In the genomic region with DNA sequence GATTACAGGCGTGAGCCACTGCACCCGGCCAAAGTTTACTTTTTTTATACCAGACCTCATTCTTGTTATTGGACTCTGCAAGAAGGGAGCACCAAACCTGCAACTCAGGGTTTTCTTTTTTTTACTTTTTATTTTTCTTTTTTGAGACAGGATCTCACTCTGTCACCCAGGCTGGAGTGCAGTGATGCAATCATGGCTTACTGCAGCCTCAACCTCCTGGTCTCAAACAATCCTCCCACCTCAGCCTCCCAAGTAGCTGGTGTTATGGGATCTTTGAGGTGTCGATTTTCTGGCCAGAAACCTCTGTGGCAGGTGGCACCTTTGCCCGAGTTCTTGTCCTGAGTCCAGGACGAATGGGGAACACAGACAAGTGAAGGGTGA, we compare ENCODE assay signal across 21 cellular contexts. TPM values are rescaled to one million over a fixed set of nuclear protein-coding genes. Genes with fewer than 3 reads are reported as not detected.
DNase-seq lines count a peak whose midpoint lies in the region; ATAC-seq, FAIRE-seq and TF ChIP-seq lines count a peak whose summit lies in the region.
"Had no signal": no experiment of that assay in that cellular context is flagged by ENCODE, and none has a peak within 500 bp of the region (broad histone marks: within the 10 kb centered on the region; RNA-seq: fewer than 3 reads in every experiment).

No MANE protein-coding gene starts in this region.

- TF ChIP-seq EP300 in HepG2 (IDR thresholded peaks at IDR 0.05; ENCODE audit: low read depth in 2 of 2, low read length in 2 of 2) (no peak), HepG2 (CRISPR knock-in tag; IDR thresholded peaks at IDR 0.05; ENCODE audit: borderline replicate concordance) (no peak)

- H2BK5ac ChIP-seq in neuronal stem cell (ENCODE audit: low read length) = no peak overlapping the region

- no peaks in the 10 kb centered on the region for H3K9me2 ChIP-seq in Karpas-422 (replicated peaks; ENCODE audit: insufficient read depth, low read length)

- H3K4me2 ChIP-seq in HepG2 (ENCODE audit: low read depth, low read length) (peak overlapping the region; percentile 90), Karpas-422 (ENCODE audit: low read depth, low read length, poor library complexity, severe bottlenecking) (no peak overlapping the region), neuronal stem cell (ENCODE audit: insufficient read depth, low read length, poor library complexity, severe bottlenecking) (no peak overlapping the region)
- H3K4me2 ChIP-seq: A549; BLaER1 treated with 17β-estradiol and CSF1 and Interleukin-3, amounts not matched to agents 10 nM and 100 nM had no signal

- H3K27ac ChIP-seq in HepG2 (ENCODE audit: extremely low read length, insufficient read depth, low read length) (peak overlapping the region; percentile 84), right lobe of liver (no peak overlapping the region), Karpas-422 (ENCODE audit: low read length) (no peak overlapping the region), neuronal stem cell (replicated peaks; ENCODE audit: low read length) (no peak overlapping the region)
- H3K27ac ChIP-seq: 22Rv1; A549; BLaER1 treated with 17β-estradiol and CSF1 and Interleukin-3, amounts not matched to agents 10 nM and 100 nM; C4-2B had no signal

- no peak overlapping the region for H2AFZ ChIP-seq in HepG2 (ENCODE audit: low read length)
- H2AFZ ChIP-seq in Karpas-422 (ENCODE audit: low read length) = peak overlapping the region; percentile 60; the same call in 1 of the 2 replicates
- H2AFZ ChIP-seq in neuronal stem cell (ENCODE audit: low read length) = peak overlapping the region; percentile 34

- peaks cover 7% of the 10 kb centered on the region for H3K79me1 ChIP-seq in neuronal stem cell (ENCODE audit: low read depth, low read length)

- POLR2A ChIA-PET in HepG2 (lab: Yijun Ruan, JAX) = interaction anchor here (0.9 to 1.3 kb wide), 8 partner anchors 9 to 881 kb away, joined by 3 to 16 read pairs (median 4); partner anchors contain the start of genes ISCU and SART3

- no peak overlapping the region for H4K8ac ChIP-seq in neuronal stem cell (ENCODE audit: low read depth, low read length)

- in situ Hi-C loops in HepG2 (cut with HindIII; ENCODE audit: extremely low pct_ligation_motif_present, low pct_unique_long_range_greater_than_20kb) = no loop called here

- peaks cover 8% of the 10 kb centered on the region for H3K79me2 ChIP-seq in HepG2 (ENCODE audit: insufficient read depth, low read length)
- H3K79me2 ChIP-seq in Karpas-422 (ENCODE audit: low read length) = peaks cover 9% of the 10 kb centered on the region

- no peak overlapping the region for H4K91ac ChIP-seq in neuronal stem cell (ENCODE audit: low read depth, low read length, poor library complexity)

- H3K23ac ChIP-seq in neuronal stem cell (ENCODE audit: low read depth, low read length, poor library complexity) = no peak overlapping the region

- DNase-seq in HepG2 (ENCODE audit: low spot score) = no peak
- DNase-seq in right lobe of liver = no peak
- no peak for DNase-seq in Karpas-422
- DNase-seq in neuronal stem cell (ENCODE audit: low spot score) = no peak
- no peak for DNase-seq in Ammon's horn (ENCODE audit: low spot score)
- no peak for DNase-seq in hepatic stellate cell (ENCODE audit: low spot score)
- DNase-seq: AML-193; Caco-2; Calu3; CD4-positive, alpha-beta T cell; CD8-positive, alpha-beta T cell; DMS79 treated with DMSO at 0.1 percent for 48 hours; GF-D8 had no signal

- no peak for TF ChIP-seq CTCF in HepG2 (CRISPR knock-in tag; IDR thresholded peaks at IDR 0.05)
- no peak for TF ChIP-seq CTCF in right lobe of liver (IDR thresholded peaks at IDR 0.05)

- BruUV-seq in HepG2 (replicated peaks; lab: Mats Ljungman, UMichigan) = no TSS peak

- intact Hi-C loops in HepG2 (cut with micrococcal nuclease; ENCODE audit: unreplicated experiment) = no loop called here
- intact Hi-C loops in right lobe of liver (cut with DNase I) = no loop called here

- no peaks in the 10 kb centered on the region for H4K20me1 ChIP-seq in HepG2 (ENCODE audit: insufficient read depth, low read length)
- no peaks in the 10 kb centered on the region for H4K20me1 ChIP-seq in Karpas-422 (ENCODE audit: insufficient read depth, low read depth, low read length)
- H4K20me1 ChIP-seq: BLaER1 treated with 17β-estradiol and CSF1 and Interleukin-3, amounts not matched to agents 10 nM and 100 nM had no signal

- H3K18ac ChIP-seq in neuronal stem cell (ENCODE audit: low read length) = no peak overlapping the region

- no peak for TF ChIP-seq POLR2A in HepG2 (IDR thresholded peaks at IDR 0.05; ENCODE audit: insufficient read depth in 1 of 2, low read depth in 2 of 2, low read length in 2 of 2)
- TF ChIP-seq POLR2A in right lobe of liver (IDR thresholded peaks at IDR 0.05) = no peak

- H2BK12ac ChIP-seq in neuronal stem cell (ENCODE audit: low read length) = no peak overlapping the region

- H2BK120ac ChIP-seq in neuronal stem cell (ENCODE audit: low read depth, low read length) = no peak overlapping the region

- no peak for FAIRE-seq in HepG2 (lab: Jason Lieb, UNC)
- FAIRE-seq: A549, D721Med, G401.6, GM12891, GM19239 had no signal

- ATAC-seq in HepG2 = no peak
- ATAC-seq in right lobe of liver = no peak
- ATAC-seq: A549; CD8-positive, alpha-beta T cell had no signal

- no peak overlapping the region for H2BK15ac ChIP-seq in neuronal stem cell (ENCODE audit: low read length)

- H3K27me3 ChIP-seq in HepG2 (ENCODE audit: control insufficient read depth in 1 of 2, insufficient read depth in 2 of 2, low read length in 2 of 2) (peaks cover 0 to 27% of the 10 kb centered on the region in 2 experiments; a peak in 4 of 5 replicates), right lobe of liver (no peaks in the 10 kb centered on the region), Karpas-422 (ENCODE audit: low read length) (no peaks in the 10 kb centered on the region), neuronal stem cell (ENCODE audit: control insufficient read depth in 3 of 3, insufficient read depth in 3 of 3, low read depth in 1 of 3, low read length in 3 of 3) (peaks cover 0 to 43% (median 0%) of the 10 kb centered on the region in 3 experiments)
- H3K27me3 ChIP-seq: BLaER1 treated with 17β-estradiol and CSF1 and Interleukin-3, amounts not matched to agents 10 nM and 100 nM had no signal

- peak overlapping the region in 2 of 3 experiments; percentile 27 to 72; a peak in 3 of 6 replicates for H3K4me3 ChIP-seq in HepG2 (replicated peaks in 1 of 3; ENCODE audit: insufficient read depth in 1 of 3, low read depth in 2 of 3, low read length in 3 of 3)
- H3K4me3 ChIP-seq in right lobe of liver = no peak overlapping the region
- no peak overlapping the region for H3K4me3 ChIP-seq in Karpas-422 (ENCODE audit: low read length)
- H3K4me3 ChIP-seq in neuronal stem cell (ENCODE audit: low read length in 2 of 2) = no peak overlapping the region
- H3K4me3 ChIP-seq: A549; BLaER1 treated with 17β-estradiol and CSF1 and Interleukin-3, amounts not matched to agents 10 nM and 100 nM had no signal

- H3K4me1 ChIP-seq in HepG2 (ENCODE audit: insufficient read depth, low read length) = peaks cover 43% of the 10 kb centered on the region
- H3K4me1 ChIP-seq in right lobe of liver = peaks cover 0 to 6% (median 0%) of the 10 kb centered on the region in 4 donors
- H3K4me1 ChIP-seq in Karpas-422 (ENCODE audit: low read length) = peaks cover 12% of the 10 kb centered on the region
- H3K4me1 ChIP-seq in neuronal stem cell (ENCODE audit: control insufficient read depth in 2 of 2, insufficient read depth in 1 of 2, low read depth in 1 of 2, low read length in 2 of 2) = peaks cover 3 to 8% of the 10 kb centered on the region in 2 donors

- H2AK5ac ChIP-seq in neuronal stem cell (ENCODE audit: low read depth, low read length) = no peak overlapping the region

- no peak overlapping the region for H3K4ac ChIP-seq in neuronal stem cell (ENCODE audit: low read length)

- H3K36me3 ChIP-seq in HepG2 (replicated peaks in 1 of 2; ENCODE audit: control insufficient read depth in 1 of 2, insufficient read depth in 2 of 2, low read length in 2 of 2) (no peaks in the 10 kb centered on the region), right lobe of liver (no peaks in the 10 kb centered on the region), Karpas-422 (ENCODE audit: insufficient read depth, low read length) (no peaks in the 10 kb centered on the region), neuronal stem cell (replicated peaks in 1 of 2; ENCODE audit: control insufficient read depth in 2 of 2, insufficient read depth in 2 of 2, low read length in 2 of 2) (no peaks in the 10 kb centered on the region)
- H3K36me3 ChIP-seq: BLaER1 treated with 17β-estradiol and CSF1 and Interleukin-3, amounts not matched to agents 10 nM and 100 nM had no signal

- H3K14ac ChIP-seq in neuronal stem cell (ENCODE audit: low read length) = no peak overlapping the region

- CTCF ChIA-PET in HepG2 (lab: Yijun Ruan, JAX; ENCODE audit: low intra/inter-chr PET ratio, low total read pairs) = no interaction called here

- no peak for TF ChIP-seq RAD21 in HepG2 (CRISPR knock-in tag; IDR thresholded peaks at IDR 0.05)

- WGBS in HepG2 (ENCODE audit: low lambda C conversion rate) = 6% methylated on average over 5 of the region's 5 CpGs
- 43% methylated on average over 4 of the region's 5 CpGs for WGBS in right lobe of liver (ENCODE audit: insufficient coverage, low coverage, low lambda C conversion rate, missing lambda C conversion rate)
- no CpG with 5 or more reads among the region's 5 CpGs for WGBS in neuronal stem cell (ENCODE audit: extremely low coverage in 2 of 2, insufficient read length in 2 of 2, insufficient replicate concordance in 1 of 2), 2 donors

- peak overlapping the region; percentile 67; the same call in 1 of the 2 replicates for H3K9ac ChIP-seq in HepG2 (ENCODE audit: insufficient read depth, low read depth, low read length)
- H3K9ac ChIP-seq in Karpas-422 (ENCODE audit: low read length) = no peak overlapping the region
- no peak overlapping the region for H3K9ac ChIP-seq in neuronal stem cell (ENCODE audit: low read depth, low read length, poor library complexity)
- H3K9ac ChIP-seq: BLaER1 treated with 17β-estradiol and CSF1 and Interleukin-3, amounts not matched to agents 10 nM and 100 nM had no signal

- H3K9me3 ChIP-seq in HepG2 (ENCODE audit: low read length) (no peaks in the 10 kb centered on the region), right lobe of liver (no peaks in the 10 kb centered on the region), Karpas-422 (ENCODE audit: low read length) (no peaks in the 10 kb centered on the region), neuronal stem cell (replicated peaks in 1 of 2; ENCODE audit: control insufficient read depth in 2 of 2, insufficient read depth in 1 of 2, low read depth in 1 of 2, low read length in 2 of 2) (no peaks in the 10 kb centered on the region)
- H3K9me3 ChIP-seq: A549; BLaER1 treated with 17β-estradiol and CSF1 and Interleukin-3, amounts not matched to agents 10 nM and 100 nM; Caco-2 had no signal

RNA-seq across cellular contexts. Expression of gene PWP1, which starts 4.2 kb away (rescaled TPM):
- 70.2 and 123 TPM in 2 replicates for total RNA-seq in HepG2 (2016; rRNA removed; fragmentation: Illumina TruSeq; extraction: Trizol)
- total RNA-seq in HepG2 (2016; cell fraction: cytosol; rRNA removed; fragmentation: Illumina TruSeq; extraction: Trizol; ENCODE audit: low read depth) = 8.8 and 9.3 TPM in 2 replicates
- 72.3 and 120 TPM in 2 replicates for total RNA-seq in HepG2 (2016; cell fraction: insoluble cytoplasmic fraction; rRNA removed; fragmentation: Illumina TruSeq; extraction: Trizol)
- 19.5 and 24.8 TPM in 2 replicates for total RNA-seq in HepG2 (2016; cell fraction: membrane; rRNA removed; fragmentation: Illumina TruSeq; extraction: Trizol)
- 30.4 and 38.7 TPM in 2 replicates for total RNA-seq in HepG2 (2016; cell fraction: nucleus; rRNA removed; fragmentation: Illumina TruSeq; extraction: Trizol)
- polyA plus RNA-seq in HepG2 (2011; rRNA removed) = 41.5 and 65.9 TPM in 2 replicates
- 91.4 and 116 TPM in 2 replicates for polyA plus RNA-seq in HepG2 (2011; cell fraction: cytosol; rRNA removed)
- 69.5 and 74.4 TPM in 2 replicates for polyA plus RNA-seq in HepG2 (2011; cell fraction: nucleus; rRNA removed)
- 41.8 and 49.2 TPM in 2 replicates for polyA plus RNA-seq in HepG2 (2012)
- 5.8 and 6.8 TPM in 2 replicates for polyA plus RNA-seq in HepG2 (2016; cell fraction: cytosol; fragmentation: Illumina TruSeq; extraction: Trizol; ENCODE audit: low read depth)
- 109 and 113 TPM in 2 replicates for polyA plus RNA-seq in HepG2 (2016; cell fraction: insoluble cytoplasmic fraction; fragmentation: Illumina TruSeq; extraction: Trizol; ENCODE audit: low read depth)
- polyA plus RNA-seq in HepG2 (2016; cell fraction: membrane; fragmentation: Illumina TruSeq; extraction: Trizol; ENCODE audit: low read depth) = 13.3 and 14.4 TPM in 2 replicates
- polyA plus RNA-seq in HepG2 (2016; cell fraction: nucleus; fragmentation: Illumina TruSeq; extraction: Trizol; ENCODE audit: insufficient read depth, low read depth) = 50.1 and 55.0 TPM in 2 replicates
- 25.9 and 26.0 TPM in 2 replicates for polyA minus RNA-seq in HepG2 (2011; rRNA and poly(A)+ RNA removed; ENCODE audit: low replicate concordance)
- 25.7 and 29.7 TPM in 2 replicates for polyA minus RNA-seq in HepG2 (2011; cell fraction: cytosol; rRNA and poly(A)+ RNA removed)
- polyA minus RNA-seq in HepG2 (2011; cell fraction: nucleus; rRNA and poly(A)+ RNA removed) = 43.4 and 44.1 TPM in 2 replicates
- 10 to 100 TPM; 10.1 to 47.3 (median 16.6) TPM for total RNA-seq in right lobe of liver
- 37.4 and 43.1 TPM in 2 replicates for total RNA-seq in Karpas-422 (2014; rRNA removed; shearing (Covaris generic); ENCODE audit: low replicate concordance)
- 49.5 TPM for polyA plus RNA-seq in neuronal stem cell (2013, experiment 1 of 2)
- polyA plus RNA-seq in neuronal stem cell (2013, experiment 2 of 2) = 56.3 TPM

Comparison
In these comparisons a context has a peak if more than half of its experiments do, and no peak if none do; other contexts are left out.
1. H3K4me3 ChIP-seq: peak in HepG2 (2 of 3); none in right lobe of liver (0 of 3), Karpas-422 (single experiment) and neuronal stem cell (0 of 2).